14 cellular contexts compared by ENCODE assay signal in the genomic region with DNA sequence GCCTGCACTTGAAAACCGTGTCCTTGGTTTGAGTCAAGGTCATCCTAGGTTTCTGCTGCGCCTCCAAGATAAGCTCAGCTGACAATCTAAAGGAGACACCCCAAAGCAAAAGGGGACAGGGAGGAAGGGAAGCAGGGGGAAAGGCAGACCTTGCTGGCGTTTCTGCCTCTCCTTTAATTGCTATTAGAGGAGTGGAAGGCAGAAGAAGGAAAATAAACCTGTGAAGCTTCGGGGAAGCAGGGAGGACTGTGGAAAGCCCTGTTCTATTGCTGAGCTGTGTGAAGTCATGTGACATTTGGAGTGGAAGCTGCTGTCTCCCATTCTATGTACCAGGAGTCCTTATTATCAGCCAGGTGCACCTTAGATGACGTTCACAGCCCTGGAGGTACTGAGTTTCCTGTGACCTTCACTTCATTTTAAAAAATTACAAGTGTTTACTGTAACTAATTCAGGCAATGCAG. TPM values are rescaled to one million over a fixed set of nuclear protein-coding genes. Genes with fewer than 3 reads are reported as not detected.
DNase-seq lines count a peak whose midpoint lies in the region; ATAC-seq and TF ChIP-seq lines count a peak whose summit lies in the region.
"Had no signal": no experiment of that assay in that cellular context is flagged by ENCODE, and none has a peak within 500 bp of the region (broad histone marks: within the 10 kb centered on the region; RNA-seq: fewer than 3 reads in every experiment).

No MANE protein-coding gene starts in this region.

- peaks cover 2% of the 10 kb centered on the region; the same call in 1 of the 2 replicates for H3K9me1 ChIP-seq in IMR-90 (ENCODE audit: insufficient read depth, low read length)

- no peak overlapping the region for H4K5ac ChIP-seq in IMR-90 (ENCODE audit: low read depth, low read length)

- peak overlapping the region; percentile 54 for H2AFZ ChIP-seq in IMR-90 (replicated peaks; ENCODE audit: low read length, poor library complexity)

- in situ Hi-C loops in IMR-90 (cut with MboI; ENCODE audit: low sequenced_read_pairs), result no loop called here
- in situ Hi-C loops in Panc1 (cut with HindIII; ENCODE audit: low pct_unique_long_range_greater_than_20kb, low sequenced_read_pairs), result no loop called here

- no peaks in the 10 kb centered on the region for H3K36me3 ChIP-seq in CD8-positive, alpha-beta memory T cell (ENCODE audit: insufficient read depth, low read length)
- H3K36me3 ChIP-seq in IMR-90 (ENCODE audit: control insufficient read depth, insufficient read depth, low read length), result no peaks in the 10 kb centered on the region; the same call in 1 of the 2 replicates
- peaks cover 5% of the 10 kb centered on the region; the same call in 1 of the 2 replicates for H3K36me3 ChIP-seq in Panc1 (ENCODE audit: control insufficient read depth, insufficient read depth, low read length)

- TF ChIP-seq POLR2A in IMR-90 (IDR thresholded peaks at IDR 0.05; ENCODE audit: low read depth, low read length), result no peak

- CTCF ChIA-PET in CD8-positive, alpha-beta memory T cell (lab: Charles Lee), result interaction anchor here (1.0 to 9.0 kb wide), 7 partner anchors 18 to 72 kb away, joined by 3 to 113 read pairs (median 4); no protein-coding TSS in a partner anchor
- CTCF ChIA-PET in IMR-90 (lab: Yijun Ruan, JAX) (interaction anchor here (0.7 kb wide), 1 partner anchor 18 kb away, joined by 4 read pairs; no protein-coding TSS in a partner anchor), Panc1 (lab: Charles Lee) (no interaction called here)

- no peak overlapping the region for H2BK5ac ChIP-seq in IMR-90 (ENCODE audit: low read depth, low read length, poor library complexity, severe bottlenecking)

- H3K14ac ChIP-seq in IMR-90 (replicated peaks; ENCODE audit: low read depth, low read length), result no peak overlapping the region

- H4K8ac ChIP-seq in IMR-90 (ENCODE audit: low read depth in 2 of 2, low read length in 2 of 2), result no peak overlapping the region

- H3K9me3 Mint-ChIP-seq in CD8-positive, alpha-beta memory T cell, result peaks cover 0 to 4% (median 0%) of the 10 kb centered on the region in 5 donors
- peaks cover 3% of the 10 kb centered on the region for H3K9me3 Mint-ChIP-seq in neural crest cell
- H3K9me3 Mint-ChIP-seq in activated naive CD8-positive, alpha-beta T cell treated with anti-CD3 and anti-CD28 coated beads for 36 hours, result no peaks in the 10 kb centered on the region
- H3K9me3 Mint-ChIP-seq: activated T-helper 2 cell treated with anti-CD3 and anti-CD28 coated beads, Interferon-gamma antibody, Interleukin-2, Interleukin-4, amounts not matched to agents 10 μg/mL and 5 μg/mL and 100 μg/mL, durations not matched to agents 14 hours and 24 hours and 36 hours had no signal

- no peak overlapping the region for H3K4me2 ChIP-seq in IMR-90 (ENCODE audit: low read depth, low read length)

- H3K79me1 ChIP-seq in IMR-90 (ENCODE audit: low read depth in 1 of 2, low read length in 2 of 2), result peaks cover 4 to 10% of the 10 kb centered on the region in 2 experiments; a peak in 2 of 4 replicates

- H3K4me1 ChIP-seq in CD8-positive, alpha-beta memory T cell (ENCODE audit: insufficient read depth, low read length), result peaks cover 45% of the 10 kb centered on the region
- H3K4me1 ChIP-seq in IMR-90 (ENCODE audit: control insufficient read depth, insufficient read depth, low read length) (peaks cover 7% of the 10 kb centered on the region), Panc1 (ENCODE audit: control insufficient read depth, insufficient read depth, low read length) (peaks cover 35% of the 10 kb centered on the region)

- no peak overlapping the region for H3K18ac ChIP-seq in IMR-90 (ENCODE audit: low read depth, low read length)

- no peaks in the 10 kb centered on the region for H3K27me3 ChIP-seq in CD8-positive, alpha-beta memory T cell (ENCODE audit: insufficient read depth, low read length, poor library complexity, severe bottlenecking)
- H3K27me3 ChIP-seq in IMR-90 (ENCODE audit: control insufficient read depth, insufficient read depth, low read length) (no peaks in the 10 kb centered on the region), Panc1 (ENCODE audit: control insufficient read depth, insufficient read depth, low read length) (no peaks in the 10 kb centered on the region)
- H3K27me3 ChIP-seq: BLaER1 treated with 17β-estradiol and CSF1 and Interleukin-3, amounts not matched to agents 10 nM and 100 nM; esophagus muscularis mucosa had no signal

- no peak overlapping the region for H3K4me3 Mint-ChIP-seq in CD8-positive, alpha-beta memory T cell
- H3K4me3 Mint-ChIP-seq in neural crest cell, result peak overlapping the region; percentile 18
- no peak overlapping the region for H3K4me3 Mint-ChIP-seq in activated naive CD8-positive, alpha-beta T cell treated with anti-CD3 and anti-CD28 coated beads for 36 hours

- no peak overlapping the region for H2AK9ac ChIP-seq in IMR-90 (replicated peaks; ENCODE audit: low read depth, low read length, poor library complexity)

- BruUV-seq in IMR-90 (replicated peaks; lab: Mats Ljungman, UMichigan) (no TSS peak), Panc1 (replicated peaks; lab: Mats Ljungman, UMichigan) (no TSS peak)

- H3K27me3 Mint-ChIP-seq in CD8-positive, alpha-beta memory T cell, result peaks cover 0 to 7% of the 10 kb centered on the region in 2 donors
- peaks cover 4% of the 10 kb centered on the region for H3K27me3 Mint-ChIP-seq in neural crest cell (ENCODE audit: low read depth)
- H3K27me3 Mint-ChIP-seq in activated naive CD8-positive, alpha-beta T cell treated with anti-CD3 and anti-CD28 coated beads for 36 hours, result peaks cover 5% of the 10 kb centered on the region

- H2BK20ac ChIP-seq in IMR-90 (ENCODE audit: low read depth, low read length), result no peak overlapping the region

- H3K56ac ChIP-seq in IMR-90 (ENCODE audit: extremely low read depth, insufficient read depth, low read length), result no peak overlapping the region

- H2BK120ac ChIP-seq in IMR-90 (ENCODE audit: low read depth, low read length), result no peak overlapping the region

- H3K23ac ChIP-seq in IMR-90 (ENCODE audit: low read depth, low read length), result no peak overlapping the region

- dilution Hi-C loops in IMR-90 (cut with HindIII; ENCODE audit: low sequenced_read_pairs, unreplicated experiment), result no loop called here

- no peak overlapping the region for H3K4ac ChIP-seq in IMR-90 (ENCODE audit: low read depth, low read length)

- POLR2A ChIA-PET in CD8-positive, alpha-beta memory T cell (lab: Charles Lee), result interaction anchor here (7.7 to 8.0 kb wide), 2 partner anchors 47 to 69 kb away, joined by 151 to 289 read pairs; no protein-coding TSS in a partner anchor
- POLR2A ChIA-PET in IMR-90 (lab: Charles Lee; ENCODE audit: unreplicated experiment), result no interaction called here
- POLR2A ChIA-PET in Panc1 (lab: Charles Lee), result interaction anchor here (0.6 kb wide), 2 partner anchors 21 to 62 kb away, joined by 4 to 7 read pairs; no protein-coding TSS in a partner anchor

- peaks cover 37 to 43% (median 39%) of the 10 kb centered on the region in 3 donors for H3K4me1 Mint-ChIP-seq in CD8-positive, alpha-beta memory T cell
- peaks cover 38% of the 10 kb centered on the region for H3K4me1 Mint-ChIP-seq in neural crest cell
- H3K4me1 Mint-ChIP-seq in activated naive CD8-positive, alpha-beta T cell treated with anti-CD3 and anti-CD28 coated beads for 36 hours, result peaks cover 47% of the 10 kb centered on the region

- DNase-seq in CD8-positive, alpha-beta memory T cell, result no peak
- DNase-seq in IMR-90 (no peak), Panc1 (ENCODE audit: low read depth, low spot score) (no peak), neural crest cell (ENCODE audit: low read depth, low spot score) (no peak), left colon (no peak)
- no peak for DNase-seq in activated naive CD8-positive, alpha-beta T cell treated with anti-CD3 and anti-CD28 coated beads for 36 hours
- DNase-seq: activated CD4-positive, alpha-beta T cell treated with anti-CD3 and anti-CD28 coated beads for 1 hour; central memory CD4-positive, alpha-beta T cell had no signal

- intact Hi-C loops in IMR-90 (cut with micrococcal nuclease), result no loop called here
- intact Hi-C loops in Panc1 (cut with micrococcal nuclease; ENCODE audit: unreplicated experiment), result no loop called here
- intact Hi-C loops in left colon (cut with DNase I, micrococcal nuclease), result no loop called here

- no peak overlapping the region for H4K91ac ChIP-seq in IMR-90 (ENCODE audit: insufficient read depth, low read depth, low read length)

- H3K27ac ChIP-seq in CD8-positive, alpha-beta memory T cell (ENCODE audit: low read depth, low read length), result peak overlapping the region; percentile 48
- H3K27ac ChIP-seq in IMR-90 (ENCODE audit: insufficient read depth, low read length), result no peak overlapping the region
- H3K27ac ChIP-seq in Panc1 (ENCODE audit: low read length), result peak overlapping the region; percentile 53
- H3K27ac ChIP-seq: BLaER1 treated with 17β-estradiol and CSF1 and Interleukin-3, amounts not matched to agents 10 nM and 100 nM had no signal

- no peak overlapping the region for H2AK5ac ChIP-seq in IMR-90 (ENCODE audit: low read depth, low read length)

- peak overlapping the region in 2 of 8 donors; percentile 30 to 39 for H3K27ac Mint-ChIP-seq in CD8-positive, alpha-beta memory T cell
- no peak overlapping the region for H3K27ac Mint-ChIP-seq in neural crest cell (ENCODE audit: unreplicated experiment)
- no peak overlapping the region for H3K27ac Mint-ChIP-seq in activated naive CD8-positive, alpha-beta T cell treated with anti-CD3 and anti-CD28 coated beads for 36 hours
- H3K27ac Mint-ChIP-seq: activated T-helper 2 cell treated with anti-CD3 and anti-CD28 coated beads, Interferon-gamma antibody, Interleukin-2, Interleukin-4, amounts not matched to agents 10 μg/mL and 5 μg/mL and 100 μg/mL, durations not matched to agents 14 hours and 24 hours and 36 hours had no signal

- no peak overlapping the region for H2BK15ac ChIP-seq in IMR-90 (ENCODE audit: low read depth, low read length)

- TF ChIP-seq RAD21 in IMR-90 (IDR thresholded peaks at IDR 0.05; ENCODE audit: low read length), result no peak

- no peak overlapping the region for H3K9ac ChIP-seq in IMR-90 (ENCODE audit: low read depth, low read length)
- H3K9ac ChIP-seq: BLaER1 treated with 17β-estradiol and CSF1 and Interleukin-3, amounts not matched to agents 10 nM and 100 nM had no signal

- ATAC-seq in IMR-90 (ENCODE audit: low read depth), result no peak
- ATAC-seq in Panc1, result no peak
- no peak for ATAC-seq in HG02870 (IDR thresholded peaks at IDR 0.05; ENCODE audit: unreplicated experiment)
- no peak for ATAC-seq in GM21528 (IDR thresholded peaks at IDR 0.05; ENCODE audit: low FRiP score, unreplicated experiment)
- ATAC-seq in left colon, result no peak

- WGBS in IMR-90 (ENCODE audit: extremely low coverage in 2 of 2, insufficient read length in 1 of 2), 2 experiments, result no CpG with 5 or more reads among the region's 5 CpGs

- peaks cover 2 to 4% (median 3%) of the 10 kb centered on the region in 3 donors for H3K36me3 Mint-ChIP-seq in CD8-positive, alpha-beta memory T cell
- peaks cover 6% of the 10 kb centered on the region for H3K36me3 Mint-ChIP-seq in neural crest cell (ENCODE audit: low read depth)
- peaks cover 5% of the 10 kb centered on the region for H3K36me3 Mint-ChIP-seq in activated naive CD8-positive, alpha-beta T cell treated with anti-CD3 and anti-CD28 coated beads for 36 hours

- no peaks in the 10 kb centered on the region for H3K9me3 ChIP-seq in CD8-positive, alpha-beta memory T cell (ENCODE audit: low read length)
- H3K9me3 ChIP-seq in IMR-90 (ENCODE audit: control insufficient read depth, insufficient read depth, low read length) (no peaks in the 10 kb centered on the region), Panc1 (ENCODE audit: control insufficient read depth, insufficient read depth, low read depth, low read length) (no peaks in the 10 kb centered on the region)
- H3K9me3 ChIP-seq: esophagus muscularis mucosa had no signal

- H3K4me3 ChIP-seq in CD8-positive, alpha-beta memory T cell (ENCODE audit: low read length), result no peak overlapping the region
- H3K4me3 ChIP-seq in IMR-90 (ENCODE audit: insufficient read depth, low read depth, low read length) (no peak overlapping the region), Panc1 (ENCODE audit: low read depth in 2 of 2, low read length in 2 of 2) (no peak overlapping the region)
- H3K4me3 ChIP-seq: BLaER1 treated with 17β-estradiol and CSF1 and Interleukin-3, amounts not matched to agents 10 nM and 100 nM; esophagus muscularis mucosa; skin epidermis had no signal

- no peaks in the 10 kb centered on the region for H4K20me1 ChIP-seq in IMR-90 (ENCODE audit: insufficient read depth, low read length)

- TF ChIP-seq CTCF in IMR-90 (conservative IDR thresholded peaks at IDR 0.05; ENCODE audit: low read depth, low read length), result no peak
- TF ChIP-seq CTCF in Panc1 (IDR thresholded peaks at IDR 0.05), result no peak
- TF ChIP-seq CTCF in neural crest cell (conservative IDR thresholded peaks at IDR 0.05), result no peak

RNA-seq across cellular contexts. Expression of a gene that starts 21.5 kb away (rescaled TPM):
- total RNA-seq in CD8-positive, alpha-beta memory T cell, result 100 to 1,000 TPM in 1 of 2 experiments, 10 to 100 TPM in 1; 99.0 to 109 TPM
- 80.3 TPM for polyA plus RNA-seq in CD8-positive, alpha-beta memory T cell
- total RNA-seq in IMR-90 (2012; rRNA removed) (64.7 and 71.4 TPM in 2 replicates), Panc1 (2021; ENCODE audit: unreplicated experiment) (81.8 TPM), neural crest cell (93.4 and 103 TPM in 2 replicates), left colon (10 to 100 TPM; 85.7 to 86.9 TPM)
- polyA plus RNA-seq in IMR-90 (2012; rRNA removed), result 37.8 and 44.9 TPM in 2 replicates
- 9.0 and 12.0 TPM in 2 replicates for polyA plus RNA-seq in IMR-90 (2012; cell fraction: cytosol; rRNA removed)
- 54.1 and 206 TPM in 2 replicates for polyA plus RNA-seq in IMR-90 (2012; cell fraction: nucleus; rRNA removed; ENCODE audit: low replicate concordance)
- polyA plus RNA-seq in Panc1 (2012; ENCODE audit: insufficient read length), result 43.9 TPM
- total RNA-seq in activated naive CD8-positive, alpha-beta T cell treated with anti-CD3 and anti-CD28 coated beads for 36 hours, result 10 to 100 TPM; 92.8 to 95.7 TPM
